17 cellular contexts compared by ENCODE assay signal in genomic region chr2:48198285-48198821, GRCh38.
"Had no signal": no experiment of that assay in that cellular context is flagged by ENCODE, and none has a peak within 500 bp of the region (broad histone marks: within the 10 kb centered on the region; RNA-seq: fewer than 3 reads in every experiment).

No MANE protein-coding gene starts in this region.

- H3K4me1 ChIP-seq: colonic mucosa, esophagus muscularis mucosa, tibial artery, uterus had no signal

- H3K27ac Mint-ChIP-seq: activated naive CD8-positive, alpha-beta T cell treated with anti-CD3 and anti-CD28 coated beads, Interleukin-2, amount 10 ng/mL, durations not matched to agents 7 days and 5 days; activated T-helper 1 cell treated with anti-CD3 and anti-CD28 coated beads, Interleukin-12 subunit alpha, Interleukin-12 subunit beta, Interleukin-2, Interleukin-4 antibody, amounts not matched to agents 30 ng/mL and 10 ng/mL and 1 ng/mL, durations not matched to agents 14 hours and 24 hours and 36 hours; memory B cell had no signal

- H3K4me3 Mint-ChIP-seq: activated naive CD8-positive, alpha-beta T cell treated with anti-CD3 and anti-CD28 coated beads, Interleukin-2, amount 10 ng/mL, durations not matched to agents 7 days and 5 days; activated T-helper 1 cell treated with anti-CD3 and anti-CD28 coated beads, Interleukin-12 subunit alpha, Interleukin-12 subunit beta, Interleukin-2, Interleukin-4 antibody, amounts not matched to agents 30 ng/mL and 10 ng/mL and 1 ng/mL, durations not matched to agents 14 hours and 24 hours and 36 hours; brain; memory B cell; naive thymus-derived CD8-positive, alpha-beta T cell had no signal

- H2AFZ ChIP-seq: hepatocyte had no signal

- H3K27me3 ChIP-seq: colonic mucosa, esophagus muscularis mucosa, hepatocyte, tibial artery, uterus had no signal

- H3K9me3 ChIP-seq: colonic mucosa, esophagus muscularis mucosa, mucosa of descending colon, tibial artery, uterus had no signal

- H3K9me3 Mint-ChIP-seq: activated naive CD8-positive, alpha-beta T cell treated with anti-CD3 and anti-CD28 coated beads, Interleukin-2, amount 10 ng/mL, durations not matched to agents 7 days and 5 days; activated T-helper 1 cell treated with anti-CD3 and anti-CD28 coated beads, Interleukin-12 subunit alpha, Interleukin-12 subunit beta, Interleukin-2, Interleukin-4 antibody, amounts not matched to agents 30 ng/mL and 10 ng/mL and 1 ng/mL, durations not matched to agents 14 hours and 24 hours and 36 hours; brain; memory B cell; naive thymus-derived CD8-positive, alpha-beta T cell had no signal

- H3K27ac ChIP-seq: colonic mucosa, esophagus muscularis mucosa, hepatocyte, tibial artery, uterus had no signal

- H3K79me2 ChIP-seq: hepatocyte had no signal

- ATAC-seq: mucosa of descending colon; naive thymus-derived CD8-positive, alpha-beta T cell had no signal

- DNase-seq: activated naive CD4-positive, alpha-beta T cell; activated naive CD8-positive, alpha-beta T cell treated with anti-CD3 and anti-CD28 coated beads, Interleukin-2, amount 10 ng/mL, durations not matched to agents 7 days and 5 days; central memory CD4-positive, alpha-beta T cell; colonic mucosa; islet precursor cell; mucosa of descending colon; naive thymus-derived CD8-positive, alpha-beta T cell; retina; stimulated activated CD4-positive, alpha-beta T cell treated with anti-CD3 and anti-CD28 coated beads, Interleukin-2, amount 100 ng/mL, for 48 hours; stimulated activated naive CD4-positive, alpha-beta T cell; tibial artery; uterus had no signal

- H3K4me1 Mint-ChIP-seq: activated naive CD8-positive, alpha-beta T cell treated with anti-CD3 and anti-CD28 coated beads, Interleukin-2, amount 10 ng/mL, durations not matched to agents 7 days and 5 days; naive thymus-derived CD8-positive, alpha-beta T cell had no signal

- H3K36me3 ChIP-seq: colonic mucosa, esophagus muscularis mucosa, tibial artery, uterus had no signal

- H3K4me3 ChIP-seq: colonic mucosa, esophagus muscularis mucosa, hepatocyte, mucosa of descending colon, tibial artery, uterus had no signal

- H3K27me3 Mint-ChIP-seq: activated naive CD8-positive, alpha-beta T cell treated with anti-CD3 and anti-CD28 coated beads, Interleukin-2, amount 10 ng/mL, durations not matched to agents 7 days and 5 days; memory B cell had no signal

- H3K4me2 ChIP-seq: hepatocyte had no signal

- H3K36me3 Mint-ChIP-seq: activated naive CD8-positive, alpha-beta T cell treated with anti-CD3 and anti-CD28 coated beads, Interleukin-2, amount 10 ng/mL, durations not matched to agents 7 days and 5 days; brain; memory B cell; naive thymus-derived CD8-positive, alpha-beta T cell had no signal
